Comparison of ENCODE assay signal across 8 cellular contexts in genomic region chr12:108563804-108564151, GRCh38. TPM values are rescaled to one million over a fixed set of nuclear protein-coding genes. Genes with fewer than 3 reads are reported as not detected.
DNase-seq lines count a peak whose midpoint lies in the region; ATAC-seq and TF ChIP-seq lines count a peak whose summit lies in the region.

No MANE protein-coding gene starts in this region.

- H3K4me2 ChIP-seq in neural cell (ENCODE audit: low read length): peak overlapping the region; percentile 98

- H3K4me3 ChIP-seq in BE2C (ENCODE audit: low read depth, low read length) (peak overlapping the region; percentile 96), LNCaP clone FGC (ENCODE audit: low read depth, low read length) (peak overlapping the region; percentile 63), colonic mucosa (peak overlapping the region; percentile 86), neural cell (ENCODE audit: low read length) (peak overlapping the region; percentile 75)

- H3K9me3 ChIP-seq in BE2C (no peaks in the 10 kb centered on the region), colonic mucosa (no peaks in the 10 kb centered on the region), neural cell (ENCODE audit: low read length) (no peaks in the 10 kb centered on the region)

- no peaks in the 10 kb centered on the region for H4K20me1 ChIP-seq in neural cell (ENCODE audit: insufficient read depth)

- DNase-seq in BE2C: no peak
- DNase-seq in LNCaP clone FGC (ENCODE audit: low read depth): no peak
- no peak for DNase-seq in colonic mucosa
- DNase-seq in globus pallidus (ENCODE audit: low spot score): no peak
- no peak for DNase-seq in UCSD-AML1 (lab: John Stamatoyannopoulos, UW; ENCODE audit: unreplicated experiment)

- H3K27ac ChIP-seq in colonic mucosa (no peak overlapping the region), neural cell (ENCODE audit: low read length) (peak overlapping the region; percentile 74)

- H3K27me3 ChIP-seq in BE2C (no peaks in the 10 kb centered on the region), colonic mucosa (no peaks in the 10 kb centered on the region), neural cell (ENCODE audit: insufficient read depth, low read depth, low read length) (no peaks in the 10 kb centered on the region)

- no peaks in the 10 kb centered on the region for H3K9me2 ChIP-seq in neural cell (ENCODE audit: insufficient read depth, low read length)

- peaks cover 3% of the 10 kb centered on the region for H3F3A ChIP-seq in neural cell (ENCODE audit: insufficient read depth, low read length, poor library complexity, severe bottlenecking)

- peaks cover 32% of the 10 kb centered on the region for H3K79me2 ChIP-seq in neural cell (replicated peaks; ENCODE audit: insufficient read depth, low read length)

- TF ChIP-seq EP300 in neural cell (conservative IDR thresholded peaks at IDR 0.05; ENCODE audit: poor library complexity, severe bottlenecking): no peak

- intact Hi-C loops in colonic mucosa (cut with DNase I): loop anchor here (2.0 to 10.0 kb wide), 3 partner anchors 55 to 391 kb away; no protein-coding TSS in a partner anchor

- H3K36me3 ChIP-seq in BE2C: peaks cover 43% of the 10 kb centered on the region
- peaks cover 4% of the 10 kb centered on the region for H3K36me3 ChIP-seq in colonic mucosa
- peaks cover 3% of the 10 kb centered on the region for H3K36me3 ChIP-seq in neural cell (ENCODE audit: insufficient read depth, low read length)

- TF ChIP-seq RAD21 in neural cell (conservative IDR thresholded peaks at IDR 0.05): no peak

- TF ChIP-seq CTCF in BE2C (IDR thresholded peaks at IDR 0.05; ENCODE audit: low read depth, low read length) (no peak), LNCaP clone FGC (IDR thresholded peaks at IDR 0.05; ENCODE audit: control insufficient read depth, extremely low read depth, insufficient read depth) (no peak), colonic mucosa (IDR thresholded peaks at IDR 0.05) (no peak), neural cell (IDR thresholded peaks at IDR 0.05; ENCODE audit: poor library complexity, severe bottlenecking) (peak; percentile 9)

- no peak overlapping the region for H2AFZ ChIP-seq in neural cell (ENCODE audit: low read depth, low read length)

- ATAC-seq in GM18870 (IDR thresholded peaks at IDR 0.05; ENCODE audit: unreplicated experiment) (no peak), GM18861 (IDR thresholded peaks at IDR 0.05; ENCODE audit: unreplicated experiment) (no peak)

- H3K4me1 ChIP-seq in BE2C (peaks cover 41% of the 10 kb centered on the region), colonic mucosa (peaks cover 14% of the 10 kb centered on the region)

- H3K9ac ChIP-seq in colonic mucosa (ENCODE audit: low read depth in 2 of 2, low read length in 2 of 2): peak overlapping the region in 1 of 2 donors; percentile 100
- H3K9ac ChIP-seq in neural cell (ENCODE audit: low read length): peak overlapping the region; percentile 80

TF ChIP-seq in neural cell, 6 proteins besides CTCF, POLR2A, EP300 and RAD21:
- TF ChIP-seq POLR2AphosphoS5 (IDR thresholded peaks at IDR 0.05) (no peak), MXI1 (conservative IDR thresholded peaks at IDR 0.05; ENCODE audit: poor library complexity, severe bottlenecking) (no peak), EZH2 (IDR thresholded peaks at IDR 0.05; ENCODE audit: borderline replicate concordance, insufficient read depth, low read length, poor library complexity, severe bottlenecking) (no peak), TAF1 (IDR thresholded peaks at IDR 0.05; ENCODE audit: low read depth) (no peak), SMC3 (conservative IDR thresholded peaks at IDR 0.05; ENCODE audit: poor library complexity) (no peak), REST (IDR thresholded peaks at IDR 0.05; ENCODE audit: borderline replicate concordance) (no peak)

RNA-seq across cellular contexts. Expression of gene ISCU, which starts 1.4 kb away (rescaled TPM):
- polyA plus RNA-seq in BE2C (2012; ENCODE audit: insufficient read depth, insufficient read length, low read depth): 185 TPM
- 10 to 100 TPM; 93.7 to 97.5 TPM for total RNA-seq in colonic mucosa
- polyA plus RNA-seq in neural cell: 164 and 170 TPM in 2 replicates
- polyA minus RNA-seq in neural cell: 65.5 and 77.8 TPM in 2 replicates

RNA-seq across cellular contexts. Expression of gene SART3, which starts 2.8 kb away (rescaled TPM):
- polyA plus RNA-seq in BE2C (2012; ENCODE audit: insufficient read depth, insufficient read length, low read depth): 117 TPM
- 10 to 100 TPM; 41.1 to 64.9 TPM for total RNA-seq in colonic mucosa
- polyA plus RNA-seq in neural cell: 71.0 and 79.3 TPM in 2 replicates
- 112 and 125 TPM in 2 replicates for polyA minus RNA-seq in neural cell

RNA-seq across cellular contexts. Expression of gene TMEM119, which starts 34.1 kb away (rescaled TPM):
- 10.9 TPM for polyA plus RNA-seq in BE2C (2012; ENCODE audit: insufficient read depth, insufficient read length, low read depth)
- total RNA-seq in colonic mucosa: 1 to 10 TPM; 7.2 to 8.8 TPM
- polyA plus RNA-seq in neural cell: not detected in 2 replicates
- polyA minus RNA-seq in neural cell: not detected in 2 replicates

RNA-seq across cellular contexts. Expression of gene FICD, which starts 48.7 kb away (rescaled TPM):
- polyA plus RNA-seq in BE2C (2012; ENCODE audit: insufficient read depth, insufficient read length, low read depth): 3.9 TPM
- total RNA-seq in colonic mucosa: 1 to 10 TPM; 3.5 to 6.2 TPM
- 1.5 and 3.0 TPM in 2 replicates for polyA plus RNA-seq in neural cell
- polyA minus RNA-seq in neural cell: 8.0 and 8.3 TPM in 2 replicates
